ENCODE assay signal across 8 cellular contexts in genomic region chr10:63491558-63492316, GRCh38. TPM values are rescaled to one million over a fixed set of nuclear protein-coding genes. Genes with fewer than 3 reads are reported as not detected.
DNase-seq lines count a peak whose midpoint lies in the region; ATAC-seq, FAIRE-seq and TF ChIP-seq lines count a peak whose summit lies in the region.

No MANE protein-coding gene starts in this region.

- FAIRE-seq in keratinocyte (lab: Jason Lieb, UNC): peak; percentile 78

- H3K79me2 ChIP-seq in keratinocyte (ENCODE audit: control insufficient read depth, insufficient read depth, low read length): peaks cover 56% of the 10 kb centered on the region

- peaks cover 18% of the 10 kb centered on the region for H3K4me1 Mint-ChIP-seq in brain
- H3K4me1 Mint-ChIP-seq in natural killer cell: peaks cover 11 to 15% of the 10 kb centered on the region in 2 donors

- H3K4me3 ChIP-seq in keratinocyte (ENCODE audit: control insufficient read depth in 2 of 3, extremely low read depth in 1 of 3, insufficient read depth in 2 of 3, low read depth in 1 of 3, low read length in 3 of 3) (no peak overlapping the region), suprapubic skin (no peak overlapping the region)

- TF ChIP-seq POLR2A in suprapubic skin (IDR thresholded peaks at IDR 0.05): no peak

- DNase-seq in HS-27A (ENCODE audit: low read depth): peak; percentile 2
- DNase-seq in keratinocyte (ENCODE audit: low read depth, low spot score): peak; percentile 36
- no peak for DNase-seq in suprapubic skin (ENCODE audit: low spot score in 2 of 2)
- no peak for DNase-seq in natural killer cell
- no peak for DNase-seq in putamen (ENCODE audit: low spot score)

- H3K27ac Mint-ChIP-seq in brain: peak overlapping the region in 3 of 5 experiments; percentile 57 to 68 (median 60)
- H3K27ac Mint-ChIP-seq in natural killer cell: no peak overlapping the region

- 41% methylated on average over 8 of the region's 8 CpGs for WGBS in suprapubic skin

- peak overlapping the region; percentile 55 for H3K27ac ChIP-seq in keratinocyte (ENCODE audit: control insufficient read depth, insufficient read depth, low read length)
- H3K27ac ChIP-seq in suprapubic skin: peak overlapping the region; percentile 52

- no peak for TF ChIP-seq EP300 in suprapubic skin (IDR thresholded peaks at IDR 0.05)

- intact Hi-C loops in natural killer cell (cut with micrococcal nuclease): no loop called here

- peaks cover 63% of the 10 kb centered on the region for H3K36me3 Mint-ChIP-seq in brain
- H3K36me3 Mint-ChIP-seq in natural killer cell: no peaks in the 10 kb centered on the region

- H3K27me3 Mint-ChIP-seq in brain (no peaks in the 10 kb centered on the region), natural killer cell (ENCODE audit: low read depth in 2 of 2) (no peaks in the 10 kb centered on the region)

- H3K9me3 Mint-ChIP-seq in brain (peaks cover 8 to 25% (median 13%) of the 10 kb centered on the region in 5 experiments), natural killer cell (no peaks in the 10 kb centered on the region)

- H4K20me1 ChIP-seq in keratinocyte (ENCODE audit: control insufficient read depth, extremely low read depth, insufficient read depth, low read length): no peaks in the 10 kb centered on the region

- peak overlapping the region; percentile 63 for H3K4me2 ChIP-seq in keratinocyte (ENCODE audit: control insufficient read depth, extremely low read depth, insufficient read depth, low read depth, low read length)

- no peaks in the 10 kb centered on the region for H3K9me3 ChIP-seq in keratinocyte (ENCODE audit: control insufficient read depth, low read depth, low read length)
- no peaks in the 10 kb centered on the region for H3K9me3 ChIP-seq in suprapubic skin

- H3K4me3 Mint-ChIP-seq in brain: peak overlapping the region in 1 of 5 experiments; percentile 4
- no peak overlapping the region for H3K4me3 Mint-ChIP-seq in natural killer cell

- H3K36me3 ChIP-seq in keratinocyte (ENCODE audit: control insufficient read depth in 2 of 2, extremely low read depth in 1 of 2, insufficient read depth in 2 of 2, low read length in 2 of 2) (no peaks in the 10 kb centered on the region), suprapubic skin (no peaks in the 10 kb centered on the region)

- dilution Hi-C loops in keratinocyte (cut with MboI; ENCODE audit: extremely low pct_ligation_motif_present, low sequenced_read_pairs): no loop called here

- H3K9me1 ChIP-seq in keratinocyte (ENCODE audit: control insufficient read depth, extremely low read depth, insufficient read depth, low read length): no peaks in the 10 kb centered on the region

- no peak for TF ChIP-seq CTCF in brain (conservative IDR thresholded peaks at IDR 0.05)
- TF ChIP-seq CTCF in keratinocyte (optimal IDR thresholded peaks at IDR 0.05 in 1 of 3, IDR thresholded peaks at IDR 0.05 in 1 of 3, conservative IDR thresholded peaks at IDR 0.05 in 1 of 3; ENCODE audit: extremely low read depth in 1 of 3, insufficient read depth in 2 of 3, low read length in 3 of 3): no peak
- TF ChIP-seq CTCF in suprapubic skin (IDR thresholded peaks at IDR 0.05): no peak
- TF ChIP-seq CTCF in natural killer cell (IDR thresholded peaks at IDR 0.05): no peak

- no peaks in the 10 kb centered on the region for H3K27me3 ChIP-seq in keratinocyte (ENCODE audit: control insufficient read depth, extremely low read depth, insufficient read depth, low read length)
- no peaks in the 10 kb centered on the region for H3K27me3 ChIP-seq in suprapubic skin

- peaks cover 15% of the 10 kb centered on the region for H3K4me1 ChIP-seq in keratinocyte (ENCODE audit: control insufficient read depth, extremely low read depth, insufficient read depth, low read length)
- peaks cover 28% of the 10 kb centered on the region for H3K4me1 ChIP-seq in suprapubic skin

- ATAC-seq in HG03378 (IDR thresholded peaks at IDR 0.05; ENCODE audit: unreplicated experiment) (no peak), natural killer cell (no peak), GM19452 (IDR thresholded peaks at IDR 0.05; ENCODE audit: unreplicated experiment) (no peak)

- H2AFZ ChIP-seq in keratinocyte (ENCODE audit: control insufficient read depth, low read length): no peak overlapping the region

- H3K9ac ChIP-seq in keratinocyte (ENCODE audit: control insufficient read depth, extremely low read depth, insufficient read depth, low read length): no peak overlapping the region

RNA-seq across cellular contexts. Expression of gene JMJD1C, which starts 26.0 kb away (rescaled TPM):
- polyA plus RNA-seq in brain (ENCODE audit: insufficient read depth, low read depth, low replicate concordance) (9.1 TPM), keratinocyte (24.9 to 38.2 TPM (median 26.6 TPM) in 3 replicates)
- 81.0 TPM for polyA plus RNA-seq in keratinocyte (2011; ENCODE audit: low read depth)
- 9.0 and 22.2 TPM in 2 replicates for polyA plus RNA-seq in keratinocyte (2011; cell fraction: cytosol; rRNA removed)
- polyA plus RNA-seq in keratinocyte (2011; cell fraction: nucleus; rRNA removed): 49.7 and 62.2 TPM in 2 replicates
- 18.7 and 43.8 TPM in 2 replicates for polyA plus RNA-seq in keratinocyte (2012; ENCODE audit: low replicate concordance)
- polyA minus RNA-seq in keratinocyte: 19.1 to 117 TPM (median 79.7 TPM) in 3 replicates
- polyA minus RNA-seq in keratinocyte (2011; cell fraction: cytosol; rRNA and poly(A)+ RNA removed): 17.8 TPM
- polyA minus RNA-seq in keratinocyte (2011; cell fraction: nucleus; rRNA and poly(A)+ RNA removed): 94.4 and 166 TPM in 2 replicates
- total RNA-seq in suprapubic skin (100 to 1,000 TPM in 2 of 4 donors, 10 to 100 TPM in 2; 78.6 to 127 (median 97.5) TPM), natural killer cell (100 to 1,000 TPM; 125 to 208 (median 156) TPM)

RNA-seq across cellular contexts. Expression of gene REEP3, which starts 29.5 kb away (rescaled TPM):
- polyA plus RNA-seq in brain (ENCODE audit: insufficient read depth, low read depth, low replicate concordance) (6.4 TPM), keratinocyte (34.7 to 65.8 TPM (median 52.8 TPM) in 3 replicates)
- 172 TPM for polyA plus RNA-seq in keratinocyte (2011; ENCODE audit: low read depth)
- 40.8 and 57.7 TPM in 2 replicates for polyA plus RNA-seq in keratinocyte (2011; cell fraction: cytosol; rRNA removed)
- 42.3 and 44.6 TPM in 2 replicates for polyA plus RNA-seq in keratinocyte (2011; cell fraction: nucleus; rRNA removed)
- 25.4 and 42.4 TPM in 2 replicates for polyA plus RNA-seq in keratinocyte (2012; ENCODE audit: low replicate concordance)
- polyA minus RNA-seq in keratinocyte: 15.5 to 43.5 TPM (median 23.8 TPM) in 3 replicates
- polyA minus RNA-seq in keratinocyte (2011; cell fraction: cytosol; rRNA and poly(A)+ RNA removed): 57.2 TPM
- 30.0 and 57.2 TPM in 2 replicates for polyA minus RNA-seq in keratinocyte (2011; cell fraction: nucleus; rRNA and poly(A)+ RNA removed)
- total RNA-seq in suprapubic skin (10 to 100 TPM; 29.0 to 79.2 (median 31.1) TPM), natural killer cell (10 to 100 TPM in 1 of 3 donors, 1 to 10 TPM in 2; 4.6 to 10.2 (median 8.3) TPM)

Comparison
In these comparisons a context has a peak if more than half of its experiments do, and no peak if none do; other contexts are left out.
1. DNase-seq: peak in HS-27A (single experiment) and keratinocyte (single experiment); none in suprapubic skin (0 of 2), natural killer cell (single experiment) and putamen (single experiment).
2. H3K27ac Mint-ChIP-seq: peak in brain (3 of 5); none in natural killer cell (0 of 2).